Comparison of ENCODE assay signal across 20 cellular contexts in the genomic region with DNA sequence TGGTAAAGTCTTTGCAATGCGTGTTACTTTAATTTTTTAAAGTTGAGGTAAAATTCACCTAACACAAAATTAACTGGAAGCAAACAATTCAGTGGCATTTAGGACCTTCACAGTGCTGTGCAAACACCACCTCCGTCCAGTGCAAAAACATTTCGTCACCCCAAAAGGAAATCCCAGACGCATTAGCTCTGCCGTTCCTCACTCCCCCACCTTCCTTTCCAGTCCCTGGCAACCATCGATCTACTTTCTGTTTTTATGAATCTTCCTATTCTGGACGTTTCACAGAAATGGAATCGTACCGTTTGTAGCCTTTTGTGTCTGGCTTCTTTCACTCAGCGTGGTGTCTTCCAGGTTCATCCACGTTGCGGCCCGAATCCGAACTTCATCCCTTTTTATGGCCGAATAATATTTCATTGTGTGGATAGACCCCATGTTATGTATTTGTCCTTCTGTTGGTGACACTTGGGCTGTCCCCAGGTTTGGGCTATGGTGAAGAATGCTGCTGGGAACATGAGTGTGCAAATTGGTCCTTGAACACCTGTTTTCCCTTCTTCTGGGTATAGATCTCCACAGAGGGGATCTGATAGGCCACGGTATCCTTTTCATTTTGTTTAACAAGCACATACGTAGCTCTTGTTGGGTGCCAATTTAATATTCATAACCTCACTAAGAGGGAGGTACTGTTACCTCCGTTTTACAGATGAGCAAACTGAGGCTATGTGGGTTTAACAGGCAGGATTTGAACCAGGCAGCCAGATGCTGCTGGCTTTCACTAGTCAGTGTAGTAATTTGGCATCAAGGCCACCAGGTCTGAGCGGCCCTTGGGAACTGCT.
A peak's percentile ranks its signal among the peaks of the same experiment; 100 is the strongest.
DNase-seq lines count a peak whose midpoint lies in the region; ATAC-seq and TF ChIP-seq lines count a peak whose summit lies in the region.
"Had no signal": no experiment of that assay in that cellular context is flagged by ENCODE, and none has a peak within 500 bp of the region (broad histone marks: within the 10 kb centered on the region; RNA-seq: fewer than 3 reads in every experiment).

No MANE protein-coding gene starts in this region.

- no peaks in the 10 kb centered on the region for H3K36me3 Mint-ChIP-seq in GM23338 (ENCODE audit: low read depth)
- H3K36me3 Mint-ChIP-seq: activated naive CD4-positive, alpha-beta T cell treated with anti-CD3 and anti-CD28 coated beads, Interleukin-2, amount 10 ng/mL, durations not matched to agents 7 days and 5 days; CD4-positive, alpha-beta memory T cell; naive thymus-derived CD4-positive, alpha-beta T cell had no signal

- H3K79me2 ChIP-seq in GM23338 (replicated peaks; ENCODE audit: insufficient read depth) (no peaks in the 10 kb centered on the region), smooth muscle cell (ENCODE audit: low read depth) (no peaks in the 10 kb centered on the region)

- H3K4me3 ChIP-seq in GM23338 (no peak overlapping the region), WERI-Rb-1 (ENCODE audit: low read depth, low read length) (no peak overlapping the region), left lung (no peak overlapping the region), smooth muscle cell (no peak overlapping the region)
- H3K4me3 ChIP-seq: HAP-1, vagina had no signal

- no peak overlapping the region for H3K9ac ChIP-seq in smooth muscle cell (ENCODE audit: low read depth)
- H3K9ac ChIP-seq: KMS-11 had no signal

- peaks cover 19% of the 10 kb centered on the region for H3K4me1 Mint-ChIP-seq in GM23338
- H3K4me1 Mint-ChIP-seq: activated naive CD4-positive, alpha-beta T cell treated with anti-CD3 and anti-CD28 coated beads, Interleukin-2, amount 10 ng/mL, durations not matched to agents 7 days and 5 days; CD4-positive, alpha-beta memory T cell had no signal

- H3K4me1 ChIP-seq in GM23338 (ENCODE audit: insufficient read depth) (no peaks in the 10 kb centered on the region), left lung (peaks cover 0 to 25% of the 10 kb centered on the region in 2 donors), smooth muscle cell (ENCODE audit: low read depth) (peaks cover 12% of the 10 kb centered on the region)
- H3K4me1 ChIP-seq: HAP-1 had no signal

- H3K9me3 ChIP-seq in WERI-Rb-1 (ENCODE audit: severe bottlenecking) (no peaks in the 10 kb centered on the region), left lung (no peaks in the 10 kb centered on the region), smooth muscle cell (replicated peaks; ENCODE audit: low read depth) (no peaks in the 10 kb centered on the region)
- H3K9me3 ChIP-seq: HAP-1, vagina had no signal

- no peak overlapping the region for H3K4me3 Mint-ChIP-seq in GM23338
- H3K4me3 Mint-ChIP-seq: activated naive CD4-positive, alpha-beta T cell treated with anti-CD3 and anti-CD28 coated beads, Interleukin-2, amount 10 ng/mL, durations not matched to agents 7 days and 5 days; activated T-cell treated with anti-CD3 and anti-CD28 coated beads, Interleukin-2, amount 50 U/mL, for 72 hours; CD4-positive, alpha-beta memory T cell; naive thymus-derived CD4-positive, alpha-beta T cell had no signal

- H3K4me2 ChIP-seq in GM23338 (no peak overlapping the region), smooth muscle cell (peak overlapping the region; percentile 49)
- H3K4me2 ChIP-seq: KMS-11 had no signal

- DNase-seq in GM23338 (ENCODE audit: low spot score) (no peak), WERI-Rb-1 (no peak), left lung (no peak), smooth muscle cell (lab: John Stamatoyannopoulos, UW; ENCODE audit: unreplicated experiment) (no peak), NCI-H2081 (lab: John Stamatoyannopoulos, UW) (no peak), omental fat pad (ENCODE audit: low spot score) (no peak)
- DNase-seq: activated CD4-positive, alpha-beta T cell treated with anti-CD3 and anti-CD28 coated beads for 4 hours; activated naive CD4-positive, alpha-beta T cell treated with anti-CD3 and anti-CD28 coated beads, Interleukin-2, amount 10 ng/mL, durations not matched to agents 7 days and 5 days; activated T-cell treated with anti-CD3 and anti-CD28 coated beads, Interleukin-2, amount 50 U/mL, for 72 hours; CD4-positive, alpha-beta memory T cell; DMS153; naive thymus-derived CD4-positive, alpha-beta T cell; NCI-H187; NCI-H774; posterior cingulate gyrus; SHP77 had no signal

- ATAC-seq in GM23338: no peak
- ATAC-seq in left lung: no peak
- ATAC-seq in GM18498 (IDR thresholded peaks at IDR 0.05; ENCODE audit: unreplicated experiment): no peak
- ATAC-seq in omental fat pad (ENCODE audit: low FRiP score): no peak
- ATAC-seq: activated T-cell treated with anti-CD3 and anti-CD28 coated beads, Interleukin-2, amount 50 U/mL, for 72 hours; naive thymus-derived CD4-positive, alpha-beta T cell had no signal

- H3K27ac Mint-ChIP-seq in GM23338: no peak overlapping the region
- H3K27ac Mint-ChIP-seq: activated naive CD4-positive, alpha-beta T cell treated with anti-CD3 and anti-CD28 coated beads, Interleukin-2, amount 10 ng/mL, durations not matched to agents 7 days and 5 days; activated T-cell treated with anti-CD3 and anti-CD28 coated beads, Interleukin-2, amount 50 U/mL, for 72 hours; naive thymus-derived CD4-positive, alpha-beta T cell had no signal

- no peak overlapping the region for H2AFZ ChIP-seq in GM23338
- H2AFZ ChIP-seq in smooth muscle cell (ENCODE audit: low read depth): no peak overlapping the region

- 64% methylated on average over 19 of the region's 19 CpGs for WGBS in smooth muscle cell (ENCODE audit: low lambda C conversion rate)

- H3K27me3 Mint-ChIP-seq in GM23338 (ENCODE audit: insufficient read depth, low read depth, poor library complexity): peaks cover 10% of the 10 kb centered on the region

- peaks cover 6% of the 10 kb centered on the region; the same call in 1 of the 2 replicates for H3F3A ChIP-seq in GM23338 (replicated peaks; ENCODE audit: low read depth)
- H3F3A ChIP-seq in smooth muscle cell (ENCODE audit: low read depth): peaks cover 12% of the 10 kb centered on the region

- H3K27me3 ChIP-seq in GM23338 (ENCODE audit: insufficient read depth): no peaks in the 10 kb centered on the region
- no peaks in the 10 kb centered on the region for H3K27me3 ChIP-seq in WERI-Rb-1 (ENCODE audit: insufficient read depth, low read depth, severe bottlenecking)
- H3K27me3 ChIP-seq in left lung: peaks cover 0 to 24% of the 10 kb centered on the region in 2 donors
- no peaks in the 10 kb centered on the region for H3K27me3 ChIP-seq in smooth muscle cell (ENCODE audit: low read depth)
- H3K27me3 ChIP-seq: vagina had no signal

- H4K20me1 ChIP-seq in GM23338 (replicated peaks; ENCODE audit: insufficient read depth): no peaks in the 10 kb centered on the region
- peaks cover 62% of the 10 kb centered on the region for H4K20me1 ChIP-seq in smooth muscle cell (ENCODE audit: low read depth)

- no peaks in the 10 kb centered on the region for H3K9me2 ChIP-seq in GM23338 (ENCODE audit: insufficient read depth)

- H3K36me3 ChIP-seq in GM23338 (ENCODE audit: insufficient read depth): no peaks in the 10 kb centered on the region
- H3K36me3 ChIP-seq in WERI-Rb-1: no peaks in the 10 kb centered on the region
- H3K36me3 ChIP-seq in left lung: no peaks in the 10 kb centered on the region
- H3K36me3 ChIP-seq in smooth muscle cell (ENCODE audit: low read depth): no peaks in the 10 kb centered on the region
- H3K36me3 ChIP-seq: HAP-1, vagina had no signal

- TF ChIP-seq CTCF in GM23338 (conservative IDR thresholded peaks at IDR 0.05; ENCODE audit: low read depth in 2 of 2) (no peak), WERI-Rb-1 (IDR thresholded peaks at IDR 0.05; ENCODE audit: low read depth, low read length) (no peak), left lung (IDR thresholded peaks at IDR 0.05) (no peak), smooth muscle cell (IDR thresholded peaks at IDR 0.05; ENCODE audit: borderline replicate concordance, insufficient read depth, poor library complexity, severe bottlenecking) (no peak), omental fat pad (IDR thresholded peaks at IDR 0.05) (no peak)

- intact Hi-C loops in left lung (cut with DNase I): no loop called here

- H3K9me3 Mint-ChIP-seq in GM23338: no peaks in the 10 kb centered on the region

- H3K27ac ChIP-seq in GM23338 (ENCODE audit: low read depth): 0 out of 2 replicates have a peak overlapping the region, but pooled peaks have one; percentile 26
- H3K27ac ChIP-seq in WERI-Rb-1: peak overlapping the region; percentile 79; the same call in 1 of the 2 replicates
- H3K27ac ChIP-seq in left lung: peak overlapping the region; percentile 22 to 41
- peak overlapping the region; percentile 57 for H3K27ac ChIP-seq in smooth muscle cell (ENCODE audit: low read depth)
- H3K27ac ChIP-seq: KMS-11, vagina had no signal

TF ChIP-seq in GM23338, 12 proteins besides CTCF, POLR2A, EP300 and RAD21 (continues in another document):
- no peak for TF ChIP-seq STAT1 (IDR thresholded peaks at IDR 0.05; ENCODE audit: unreplicated experiment)

Comparison
In these comparisons a context has a peak if more than half of its experiments do, and no peak if none do; other contexts are left out.
1. H3K27ac ChIP-seq: peak in every context shown above with its lines; median percentile 79 in WERI-Rb-1; 57 in smooth muscle cell; 32 in left lung; 26 in GM23338.